7 cellular contexts compared by ENCODE assay signal in genomic region chr15:44770715-44771114, GRCh38. TPM values are rescaled to one million over a fixed set of nuclear protein-coding genes. Genes with fewer than 3 reads are reported as not detected.
DNase-seq lines count a peak whose midpoint lies in the region; ATAC-seq, FAIRE-seq and TF ChIP-seq lines count a peak whose summit lies in the region.
"Not testable (repeated sequence)": the region's sequence is repeated elsewhere in the genome, so short reads cannot be mapped to it uniquely, and the experiment has no call there.
"Had no signal": no experiment of that assay in that cellular context is flagged by ENCODE, and none has a peak within 500 bp of the region (broad histone marks: within the 10 kb centered on the region; RNA-seq: fewer than 3 reads in every experiment).

No MANE protein-coding gene starts in this region.

- H2BK120ac ChIP-seq in mesendoderm (ENCODE audit: low read depth, low read length) = not testable (repeated sequence)

- not testable (repeated sequence) for H3K18ac ChIP-seq in mesendoderm (ENCODE audit: low read length)

- H3K9ac ChIP-seq in DND-41 (ENCODE audit: low read depth, low read length); GM12878 (ENCODE audit: control insufficient read depth, insufficient read depth, low read length); K562 (ENCODE audit: insufficient read depth in 1 of 2, low read depth in 2 of 2, low read length in 2 of 2); mesendoderm (ENCODE audit: low read length): not testable (repeated sequence)

- not testable (repeated sequence) for H3K27me3 ChIP-seq in DND-41 (ENCODE audit: insufficient read depth, low read length, poor library complexity); GM12878 (replicated peaks in 1 of 2; ENCODE audit: control insufficient read depth in 2 of 2, insufficient read depth in 2 of 2, low read length in 1 of 2); K562 (ENCODE audit: control insufficient read depth in 2 of 2, insufficient read depth in 2 of 2, low read length in 2 of 2); mesendoderm (ENCODE audit: insufficient read depth, low read length, poor library complexity)

- not testable (repeated sequence) for H3K9me3 ChIP-seq in DND-41 (ENCODE audit: insufficient read depth, low read length, severe bottlenecking); HEK293 (ENCODE audit: control insufficient read depth, insufficient read depth, low read depth, low read length); OCI-LY7 (ENCODE audit: low read length); GM12878 (replicated peaks; ENCODE audit: control insufficient read depth, insufficient read depth, low read length); K562 (replicated peaks; ENCODE audit: control insufficient read depth, insufficient read depth, low read depth, low read length)

- not testable (repeated sequence) for H3K4ac ChIP-seq in mesendoderm (ENCODE audit: low read depth, low read length)

- intact Hi-C loops in OCI-LY7 (cut with micrococcal nuclease; ENCODE audit: unreplicated experiment); GM12878 (cut with micrococcal nuclease; ENCODE audit: unreplicated experiment); K562 (cut with micrococcal nuclease): not testable (repeated sequence)

- RAD21 ChIA-PET in GM12878 (lab: Charles Lee; ENCODE audit: unreplicated experiment) = not testable (repeated sequence)

- H3K9me2 ChIP-seq in OCI-LY7 (ENCODE audit: insufficient read depth, low read length) = not testable (repeated sequence)

- not testable (repeated sequence) for H4K20me1 ChIP-seq in DND-41 (ENCODE audit: insufficient read depth, low read length); OCI-LY7 (ENCODE audit: insufficient read depth, low read length); GM12878 (ENCODE audit: control insufficient read depth, insufficient read depth); K562 (replicated peaks; ENCODE audit: control insufficient read depth, insufficient read depth, low read length)

- in situ Hi-C loops in GM12878 (cut with MboI); K562 (cut with MboI): not testable (repeated sequence)

- H3K79me2 ChIP-seq in DND-41 (ENCODE audit: insufficient read depth, low read length); OCI-LY7 (ENCODE audit: insufficient read depth, low read depth, low read length); GM12878 (ENCODE audit: control insufficient read depth, insufficient read depth, low read length); K562 (ENCODE audit: control insufficient read depth, insufficient read depth, low read length); mesendoderm (ENCODE audit: control insufficient read depth, insufficient read depth, low read length): not testable (repeated sequence)

- not testable (repeated sequence) for H3K27ac ChIP-seq in DND-41 (ENCODE audit: low read length); HEK293 (ENCODE audit: extremely low read depth, low read depth, low read length); OCI-LY7 (ENCODE audit: low read depth, low read length, poor library complexity, severe bottlenecking); GM12878 (ENCODE audit: control insufficient read depth, insufficient read depth); K562 (ENCODE audit: extremely low read depth, low read depth, low read length); mesendoderm (ENCODE audit: low read depth, low read length)

- not testable (repeated sequence) for H3K4me3 ChIP-seq in DND-41 (ENCODE audit: low read depth in 1 of 2, low read length in 2 of 2); HEK293 (ENCODE audit: low read depth, low read length); OCI-LY7 (ENCODE audit: low read depth, low read length, poor library complexity, severe bottlenecking); GM12878; K562; mesendoderm (ENCODE audit: low read length)

- CTCF ChIA-PET in HEK293 (lab: Yijun Ruan, JAX); OCI-LY7 (lab: Charles Lee; ENCODE audit: unreplicated experiment); GM12878 (lab: Yijun Ruan, JAX); K562 (lab: Yijun Ruan, JAX; ENCODE audit: low intra/inter-chr PET ratio): not testable (repeated sequence)

- not testable (repeated sequence) for H2BK5ac ChIP-seq in mesendoderm (ENCODE audit: low read length)

- H3K4me1 ChIP-seq in DND-41 (ENCODE audit: insufficient read depth, low read length); HEK293 (ENCODE audit: control insufficient read depth, insufficient read depth, low read length); OCI-LY7 (ENCODE audit: insufficient read depth, low read length, poor library complexity, severe bottlenecking); GM12878 (ENCODE audit: control insufficient read depth, insufficient read depth, low read length); K562 (replicated peaks in 1 of 2; ENCODE audit: control insufficient read depth in 2 of 2, insufficient read depth in 2 of 2, low read length in 2 of 2); mesendoderm (ENCODE audit: control insufficient read depth, low read depth, low read length): not testable (repeated sequence)

- not testable (repeated sequence) for TF ChIP-seq POLR2A in GM12878 (IDR thresholded peaks at IDR 0.05; ENCODE audit: low read depth, low read length); K562 (conservative IDR thresholded peaks at IDR 0.05)

- not testable (repeated sequence) for H3K36me3 ChIP-seq in DND-41 (ENCODE audit: insufficient read depth, low read length); HEK293 (ENCODE audit: control insufficient read depth in 2 of 2, insufficient read depth in 1 of 2, low read length in 2 of 2); OCI-LY7 (ENCODE audit: insufficient read depth, low read length); GM12878 (ENCODE audit: control insufficient read depth in 2 of 2, insufficient read depth in 2 of 2, low read length in 1 of 2); K562 (ENCODE audit: control insufficient read depth, insufficient read depth, low read length); mesendoderm (ENCODE audit: control insufficient read depth, insufficient read depth, low read length)

- not testable (repeated sequence) for H3K23ac ChIP-seq in mesendoderm (ENCODE audit: low read length)

- not testable (repeated sequence) for H2AK5ac ChIP-seq in mesendoderm (ENCODE audit: low read length)

- H3K56ac ChIP-seq in mesendoderm (ENCODE audit: low read length) = not testable (repeated sequence)

- not testable (repeated sequence) for H4K5ac ChIP-seq in mesendoderm (ENCODE audit: low read length)

- H3K9me1 ChIP-seq in K562 (ENCODE audit: control insufficient read depth, insufficient read depth, low read length) = not testable (repeated sequence)

- DNase-seq in DND-41 (peak; percentile 19), OCI-LY7 (ENCODE audit: low spot score) (peak; percentile 14), mesendoderm (peak; percentile 4)
- not testable (repeated sequence) for DNase-seq in GM12878 (ENCODE audit: low read depth, low spot score); K562 (ENCODE audit: extremely low read depth in 1 of 4, low spot score in 3 of 4)

- not testable (repeated sequence) for TF ChIP-seq EP300 in GM12878 (IDR thresholded peaks at IDR 0.05; ENCODE audit: borderline replicate concordance in 1 of 2, control insufficient read depth in 1 of 2, low read depth in 2 of 2, low read length in 2 of 2); K562 (IDR thresholded peaks at IDR 0.05; ENCODE audit: low read length)

- POLR2A ChIA-PET in HEK293 (lab: Yijun Ruan, JAX); OCI-LY7 (lab: Charles Lee); GM12878 (lab: Charles Lee); K562 (lab: Yijun Ruan, JAX): not testable (repeated sequence)

- BruUV-seq in OCI-LY7 (replicated peaks; lab: Mats Ljungman, UMichigan); GM12878 (replicated peaks; lab: Mats Ljungman, UMichigan); K562 (replicated peaks; lab: Mats Ljungman, UMichigan): not testable (repeated sequence)

- not testable (repeated sequence) for TF ChIP-seq RAD21 in GM12878 (IDR thresholded peaks at IDR 0.05; ENCODE audit: insufficient read depth, low read depth, low read length); K562 (CRISPR knock-in tag; conservative IDR thresholded peaks at IDR 0.05 in 1 of 2, IDR thresholded peaks at IDR 0.05 in 1 of 2)

- FAIRE-seq in GM12878 (lab: Jason Lieb, UNC); K562 (lab: Jason Lieb, UNC): not testable (repeated sequence)

- SMC1A ChIA-PET in GM12878 (lab: Charles Lee; ENCODE audit: uncharacterized antibody, unreplicated experiment) = not testable (repeated sequence)

- not testable (repeated sequence) for H2BK15ac ChIP-seq in mesendoderm (replicated peaks; ENCODE audit: low read depth)

- not testable (repeated sequence) for H3K79me1 ChIP-seq in mesendoderm (ENCODE audit: low read length)

- WGBS in GM12878 (ENCODE audit: insufficient coverage, insufficient replicate concordance, low lambda C conversion rate, missing lambda C conversion rate) = 75% methylated on average over 5 of the region's 5 CpGs
- WGBS in K562 (ENCODE audit: insufficient coverage, low coverage, missing lambda C conversion rate) = 11% methylated on average over 5 of the region's 5 CpGs
- WGBS in mesendoderm (ENCODE audit: extremely low coverage, insufficient coverage, low lambda C conversion rate) = no CpG with 5 or more reads among the region's 5 CpGs

- H4K8ac ChIP-seq in mesendoderm (ENCODE audit: low read depth, low read length) = not testable (repeated sequence)

- not testable (repeated sequence) for H3K4me2 ChIP-seq in DND-41 (ENCODE audit: insufficient read depth, low read length); OCI-LY7 (ENCODE audit: low read length); GM12878 (ENCODE audit: control insufficient read depth, insufficient read depth); K562 (ENCODE audit: insufficient read depth, low read length); mesendoderm (ENCODE audit: low read length)

- not testable (repeated sequence) for TF ChIP-seq CTCF in DND-41 (IDR thresholded peaks at IDR 0.05; ENCODE audit: borderline replicate concordance, extremely low read depth, low read length, poor library complexity, severe bottlenecking); HEK293 (tag by site-specific recombination; IDR thresholded peaks at IDR 0.05); OCI-LY7 (conservative IDR thresholded peaks at IDR 0.05; ENCODE audit: low read length); GM12878 (IDR thresholded peaks at IDR 0.05 in 2 of 3, conservative IDR thresholded peaks at IDR 0.05 in 1 of 3; ENCODE audit: control insufficient read depth in 2 of 3, extremely low read depth in 1 of 3, insufficient read depth in 1 of 3, low read depth in 3 of 3, low read length in 3 of 3); K562 (IDR thresholded peaks at IDR 0.05 in 2 of 3, conservative IDR thresholded peaks at IDR 0.05 in 1 of 3; ENCODE audit: insufficient read depth in 2 of 3, low read depth in 1 of 3, low read length in 3 of 3)

- H2AFZ ChIP-seq in DND-41 (ENCODE audit: low read depth, low read length); OCI-LY7 (ENCODE audit: low read length); GM12878 (ENCODE audit: control insufficient read depth, low read depth, low read length); K562 (ENCODE audit: low read depth, low read length): not testable (repeated sequence)

- ATAC-seq in DND-41 (ENCODE audit: insufficient read depth, low read depth); GM12878; K562: not testable (repeated sequence)

RNA-seq across cellular contexts. Expression of gene TRIM69, which starts 34.4 kb away (rescaled TPM):
- total RNA-seq in OCI-LY7 (2014; rRNA removed; shearing (Covaris generic)) = 9.8 and 16.3 TPM in 2 replicates
- 29.1 and 33.7 TPM in 2 replicates for total RNA-seq in OCI-LY7 (2022)
- total RNA-seq in GM12878 (2013; cell fraction: nucleolus; rRNA removed) = 15.1 and 16.3 TPM in 2 replicates
- total RNA-seq in GM12878 (2014; rRNA removed) = 29.5 and 35.0 TPM in 2 replicates
- total RNA-seq in GM12878 (2014; rRNA removed; fragmentation: Illumina TruSeq; extraction: Trizol) = 38.7 and 43.6 TPM in 2 replicates
- total RNA-seq in GM12878 (2021) = 48.8 and 50.7 TPM in 2 replicates
- 28.8 TPM for polyA plus RNA-seq in GM12878 (2011; ENCODE audit: low read depth)
- polyA plus RNA-seq in GM12878 (2011; rRNA removed) = 52.7 and 73.6 TPM in 2 replicates
- 24.7 and 25.5 TPM in 2 replicates for polyA plus RNA-seq in GM12878 (2011; cell fraction: cytosol; rRNA removed)
- 17.8 and 22.2 TPM in 2 replicates for polyA plus RNA-seq in GM12878 (2011; cell fraction: nucleus; rRNA removed)
- 33.7 and 47.6 TPM in 2 replicates for polyA plus RNA-seq in GM12878 (2012)
- 46.8 and 57.8 TPM in 2 replicates for polyA plus RNA-seq in GM12878 (2014; fragmentation: Illumina TruSeq; extraction: Trizol)
- 10 to 100 TPM; 11.2 to 20.4 TPM for polyA plus RNA-seq in GM12878 (2014; fragmentation: Nextera tagmentation; extraction: Ambion mirVana)
- 32.4 and 37.8 TPM in 2 replicates for polyA plus RNA-seq in GM12878 (2014; rRNA removed)
- polyA plus RNA-seq in GM12878 (2016; fragmentation: Nextera tagmentation; extraction: Ambion mirVana) = 10 to 100 TPM; 36.9 to 44.9 TPM
- 42.7 and 56.3 TPM in 2 replicates for polyA minus RNA-seq in GM12878 (2011; rRNA and poly(A)+ RNA removed)
- polyA minus RNA-seq in GM12878 (2011; cell fraction: cytosol; rRNA and poly(A)+ RNA removed) = 16.0 and 18.2 TPM in 2 replicates
- polyA minus RNA-seq in GM12878 (2011; cell fraction: nucleus; rRNA and poly(A)+ RNA removed) = 33.6 and 42.5 TPM in 2 replicates
- total RNA-seq in K562 (2011; cell fraction: chromatin; rRNA removed; ENCODE audit: low replicate concordance) = 0.93 and 2.2 TPM in 2 replicates
- total RNA-seq in K562 (2011; cell fraction: nucleolus; rRNA removed) = 1.0 and 1.1 TPM in 2 replicates
- total RNA-seq in K562 (2011; cell fraction: nucleoplasm; rRNA removed) = 1.0 and 1.8 TPM in 2 replicates
- 1.5 and 1.8 TPM in 2 replicates for total RNA-seq in K562 (2014; rRNA removed)
- 2.2 and 2.6 TPM in 2 replicates for total RNA-seq in K562 (2014; rRNA removed; fragmentation: Illumina TruSeq; extraction: Trizol)
- 4.0 and 4.3 TPM in 2 replicates for total RNA-seq in K562 (2015; rRNA removed; fragmentation: Illumina TruSeq; extraction: Trizol)
- total RNA-seq in K562 (2021) = 3.2 and 4.1 TPM in 2 replicates
- 3.3 and 4.1 TPM in 2 replicates for polyA plus RNA-seq in K562 (2011; rRNA removed)
- polyA plus RNA-seq in K562 (2011; cell fraction: cytosol; rRNA removed) = 1.2 and 2.3 TPM in 2 replicates
- polyA plus RNA-seq in K562 (2011; cell fraction: nucleus; rRNA removed) = 1.7 and 2.2 TPM in 2 replicates
- polyA plus RNA-seq in K562 (2012) = 4.2 and 5.9 TPM in 2 replicates
- 2.6 and 3.8 TPM in 2 replicates for polyA plus RNA-seq in K562 (2014; fragmentation: Illumina TruSeq; extraction: Trizol)
- 1 to 10 TPM; 1.0 to 1.6 TPM for polyA plus RNA-seq in K562 (2014; fragmentation: Nextera tagmentation; extraction: Ambion mirVana)
- 2.0 and 2.3 TPM in 2 replicates for polyA plus RNA-seq in K562 (2014; rRNA removed)
- polyA minus RNA-seq in K562 (2011; rRNA and poly(A)+ RNA removed) = 3.5 and 4.3 TPM in 2 replicates
- polyA minus RNA-seq in K562 (2011; cell fraction: cytosol; rRNA and poly(A)+ RNA removed) = 0.95 and 1.7 TPM in 2 replicates
- 0.67 and 1.9 TPM in 2 replicates for polyA minus RNA-seq in K562 (2011; cell fraction: nucleus; rRNA and poly(A)+ RNA removed)
- polyA plus RNA-seq in mesendoderm (2013, experiment 1 of 2) = 1.5 TPM
- polyA plus RNA-seq in mesendoderm (2013, experiment 2 of 2) = 1.5 TPM

RNA-seq across cellular contexts. Expression of gene B2M, which starts 59.4 kb away (rescaled TPM):
- total RNA-seq in OCI-LY7 (2014; rRNA removed; shearing (Covaris generic)) = 1,738 and 1,761 TPM in 2 replicates
- 1,161 and 1,369 TPM in 2 replicates for total RNA-seq in OCI-LY7 (2022)
- 6,462 and 7,066 TPM in 2 replicates for total RNA-seq in GM12878 (2013; cell fraction: nucleolus; rRNA removed)
- 4,481 and 5,701 TPM in 2 replicates for total RNA-seq in GM12878 (2014; rRNA removed)
- total RNA-seq in GM12878 (2014; rRNA removed; fragmentation: Illumina TruSeq; extraction: Trizol) = 5,217 and 5,589 TPM in 2 replicates
- total RNA-seq in GM12878 (2021) = 2,901 and 3,170 TPM in 2 replicates
- polyA plus RNA-seq in GM12878 (2011; ENCODE audit: low read depth) = 6,007 TPM
- polyA plus RNA-seq in GM12878 (2011; rRNA removed) = 12,663 and 17,808 TPM in 2 replicates
- polyA plus RNA-seq in GM12878 (2011; cell fraction: cytosol; rRNA removed) = 7,019 and 28,739 TPM in 2 replicates
- polyA plus RNA-seq in GM12878 (2011; cell fraction: nucleus; rRNA removed) = 2,031 and 2,366 TPM in 2 replicates
- 6,970 and 7,434 TPM in 2 replicates for polyA plus RNA-seq in GM12878 (2012)
- 11,414 and 13,691 TPM in 2 replicates for polyA plus RNA-seq in GM12878 (2014; fragmentation: Illumina TruSeq; extraction: Trizol)
- over 10,000 TPM; 16,306 to 22,794 TPM for polyA plus RNA-seq in GM12878 (2014; fragmentation: Nextera tagmentation; extraction: Ambion mirVana)
- 4,868 and 5,894 TPM in 2 replicates for polyA plus RNA-seq in GM12878 (2014; rRNA removed)
- 1,000 to 10,000 TPM; 8,335 to 8,413 TPM for polyA plus RNA-seq in GM12878 (2016; fragmentation: Nextera tagmentation; extraction: Ambion mirVana)
- 2,834 and 3,344 TPM in 2 replicates for polyA minus RNA-seq in GM12878 (2011; rRNA and poly(A)+ RNA removed)
- 1,355 and 1,504 TPM in 2 replicates for polyA minus RNA-seq in GM12878 (2011; cell fraction: cytosol; rRNA and poly(A)+ RNA removed)
- polyA minus RNA-seq in GM12878 (2011; cell fraction: nucleus; rRNA and poly(A)+ RNA removed) = 373 and 393 TPM in 2 replicates
- total RNA-seq in K562 (2011; cell fraction: chromatin; rRNA removed; ENCODE audit: low replicate concordance) = 410 and 624 TPM in 2 replicates
- 454 and 493 TPM in 2 replicates for total RNA-seq in K562 (2011; cell fraction: nucleolus; rRNA removed)
- 734 and 781 TPM in 2 replicates for total RNA-seq in K562 (2011; cell fraction: nucleoplasm; rRNA removed)
- total RNA-seq in K562 (2014; rRNA removed) = 508 and 518 TPM in 2 replicates
- 872 and 963 TPM in 2 replicates for total RNA-seq in K562 (2014; rRNA removed; fragmentation: Illumina TruSeq; extraction: Trizol)
- total RNA-seq in K562 (2015; rRNA removed; fragmentation: Illumina TruSeq; extraction: Trizol) = 938 and 983 TPM in 2 replicates
- total RNA-seq in K562 (2021) = 460 and 518 TPM in 2 replicates
- polyA plus RNA-seq in K562 (2011; rRNA removed) = 1,201 and 1,654 TPM in 2 replicates
- 1,148 and 3,009 TPM in 2 replicates for polyA plus RNA-seq in K562 (2011; cell fraction: cytosol; rRNA removed)
- 172 and 337 TPM in 2 replicates for polyA plus RNA-seq in K562 (2011; cell fraction: nucleus; rRNA removed)
- polyA plus RNA-seq in K562 (2012) = 946 and 1,158 TPM in 2 replicates
- polyA plus RNA-seq in K562 (2014; fragmentation: Illumina TruSeq; extraction: Trizol) = 1,667 and 1,763 TPM in 2 replicates
- polyA plus RNA-seq in K562 (2014; fragmentation: Nextera tagmentation; extraction: Ambion mirVana) = 1,000 to 10,000 TPM; 2,823 to 3,138 TPM
- polyA plus RNA-seq in K562 (2014; rRNA removed) = 981 and 1,032 TPM in 2 replicates
- 659 and 661 TPM in 2 replicates for polyA minus RNA-seq in K562 (2011; rRNA and poly(A)+ RNA removed)
- 257 and 286 TPM in 2 replicates for polyA minus RNA-seq in K562 (2011; cell fraction: cytosol; rRNA and poly(A)+ RNA removed)
- 69.7 and 112 TPM in 2 replicates for polyA minus RNA-seq in K562 (2011; cell fraction: nucleus; rRNA and poly(A)+ RNA removed)
- 107 TPM for polyA plus RNA-seq in mesendoderm (2013, experiment 1 of 2)
- 109 TPM for polyA plus RNA-seq in mesendoderm (2013, experiment 2 of 2)

RNA-seq across cellular contexts. Expression of gene PATL2, which starts 59.6 kb away (rescaled TPM):
- total RNA-seq in OCI-LY7 (2014; rRNA removed; shearing (Covaris generic)) = 1.1 and 4.8 TPM in 2 replicates
- total RNA-seq in OCI-LY7 (2022) (8.6 and 8.8 TPM in 2 replicates), GM12878 (2014; rRNA removed) (11.0 and 11.5 TPM in 2 replicates), GM12878 (2014; rRNA removed; fragmentation: Illumina TruSeq; extraction: Trizol) (12.5 and 13.1 TPM in 2 replicates), GM12878 (2021) (10.7 and 11.5 TPM in 2 replicates), K562 (2014; rRNA removed) (0.20 and 1.1 TPM in 2 replicates), K562 (2014; rRNA removed; fragmentation: Illumina TruSeq; extraction: Trizol) (0.41 and 0.69 TPM in 2 replicates), K562 (2015; rRNA removed; fragmentation: Illumina TruSeq; extraction: Trizol) (0.98 and 1.2 TPM in 2 replicates), K562 (2021) (0.60 and 0.86 TPM in 2 replicates)
- 27.2 and 29.4 TPM in 2 replicates for total RNA-seq in GM12878 (2013; cell fraction: nucleolus; rRNA removed)
- polyA plus RNA-seq in GM12878 (2011; ENCODE audit: low read depth) = 14.7 TPM
- polyA plus RNA-seq in GM12878 (2011; rRNA removed) (13.5 and 14.8 TPM in 2 replicates), GM12878 (2014; fragmentation: Illumina TruSeq; extraction: Trizol) (11.9 and 14.8 TPM in 2 replicates), GM12878 (2014; fragmentation: Nextera tagmentation; extraction: Ambion mirVana) (10 to 100 TPM; 12.4 TPM), GM12878 (2014; rRNA removed) (16.2 and 19.3 TPM in 2 replicates), GM12878 (2016; fragmentation: Nextera tagmentation; extraction: Ambion mirVana) (1 to 10 TPM; 4.2 to 7.3 TPM), K562 (2011; rRNA removed) (0.68 and 1.7 TPM in 2 replicates), K562 (2014; fragmentation: Illumina TruSeq; extraction: Trizol) (0.91 and 1.2 TPM in 2 replicates), K562 (2014; fragmentation: Nextera tagmentation; extraction: Ambion mirVana) (under 1 TPM; 0.77 to 0.89 TPM), K562 (2014; rRNA removed) (0.42 and 0.55 TPM in 2 replicates)
- 11.4 and 11.8 TPM in 2 replicates for polyA plus RNA-seq in GM12878 (2011; cell fraction: cytosol; rRNA removed)
- 47.9 and 62.2 TPM in 2 replicates for polyA plus RNA-seq in GM12878 (2011; cell fraction: nucleus; rRNA removed)
- 16.2 and 17.7 TPM in 2 replicates for polyA plus RNA-seq in GM12878 (2012)
- 6.1 and 8.7 TPM in 2 replicates for polyA minus RNA-seq in GM12878 (2011; rRNA and poly(A)+ RNA removed)
- 2.1 and 6.7 TPM in 2 replicates for polyA minus RNA-seq in GM12878 (2011; cell fraction: cytosol; rRNA and poly(A)+ RNA removed)
- polyA minus RNA-seq in GM12878 (2011; cell fraction: nucleus; rRNA and poly(A)+ RNA removed) = 10.9 and 15.6 TPM in 2 replicates
- 4.1 and 4.5 TPM in 2 replicates for total RNA-seq in K562 (2011; cell fraction: chromatin; rRNA removed; ENCODE audit: low replicate concordance)
- 2.2 and 2.5 TPM in 2 replicates for total RNA-seq in K562 (2011; cell fraction: nucleolus; rRNA removed)
- 2.1 and 3.6 TPM in 2 replicates for total RNA-seq in K562 (2011; cell fraction: nucleoplasm; rRNA removed)
- polyA plus RNA-seq in K562 (2011; cell fraction: cytosol; rRNA removed) = 0.30 and 1.1 TPM in 2 replicates
- polyA plus RNA-seq in K562 (2011; cell fraction: nucleus; rRNA removed) = 7.3 and 7.5 TPM in 2 replicates
- polyA plus RNA-seq in K562 (2012) = 0.92 and 3.6 TPM in 2 replicates
- 0.14 and 1.5 TPM in 2 replicates for polyA minus RNA-seq in K562 (2011; rRNA and poly(A)+ RNA removed)
- polyA minus RNA-seq in K562 (2011; cell fraction: cytosol; rRNA and poly(A)+ RNA removed) = not detected in 2 replicates
- polyA minus RNA-seq in K562 (2011; cell fraction: nucleus; rRNA and poly(A)+ RNA removed) = 1.1 and 2.1 TPM in 2 replicates
- polyA plus RNA-seq in mesendoderm (2013, experiment 1 of 2) = 0.22 TPM
- polyA plus RNA-seq in mesendoderm (2013, experiment 2 of 2) = 0.28 TPM
- total RNA-seq: A172 had no signal
